Comparison of ENCODE assay signal across 24 cellular contexts in the genomic region with DNA sequence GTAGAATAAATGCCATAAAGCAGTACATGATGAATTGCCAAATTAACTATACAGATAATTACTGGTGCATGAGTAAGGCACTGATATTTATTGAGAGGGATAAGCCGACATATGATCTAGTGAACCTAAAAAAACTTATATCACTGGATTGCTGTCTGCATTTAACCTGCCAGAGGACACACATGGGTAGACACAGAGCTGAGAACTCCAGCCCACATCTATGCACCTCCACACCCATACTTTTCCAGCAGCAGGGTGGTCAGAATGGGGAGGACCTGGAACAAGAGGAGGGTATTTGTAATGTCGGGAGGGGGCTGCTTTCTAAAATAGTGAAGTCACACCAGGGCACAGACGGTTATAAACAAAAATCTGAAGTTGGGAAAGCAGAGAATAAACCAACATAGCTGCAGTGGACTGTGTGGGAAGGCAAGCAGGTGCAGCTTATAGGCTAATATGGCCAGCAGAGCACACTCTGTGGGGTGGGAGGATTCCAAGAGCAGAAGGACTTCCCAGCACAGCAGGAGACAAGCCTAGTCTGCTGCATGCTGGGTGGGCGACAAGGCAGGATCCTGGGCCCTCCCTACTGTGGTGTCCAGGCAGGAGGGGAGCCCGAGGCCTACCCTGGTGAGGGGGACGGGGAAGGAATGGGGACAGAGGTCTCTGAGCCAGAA. TPM values are rescaled to one million over a fixed set of nuclear protein-coding genes. Genes with fewer than 3 reads are reported as not detected.
A peak's percentile ranks its signal among the peaks of the same experiment; 100 is the strongest.
DNase-seq lines count a peak whose midpoint lies in the region; ATAC-seq and TF ChIP-seq lines count a peak whose summit lies in the region.
"Had no signal": no experiment of that assay in that cellular context is flagged by ENCODE, and none has a peak within 500 bp of the region (broad histone marks: within the 10 kb centered on the region; RNA-seq: fewer than 3 reads in every experiment).

No MANE protein-coding gene starts in this region.

- TF ChIP-seq CTCF in activated B cell treated with CpG ODN at 0.5 μM for 24 hours (IDR thresholded peaks at IDR 0.05), result no peak

- H3K27ac Mint-ChIP-seq in activated CD4-positive, alpha-beta T cell treated with anti-CD3 and anti-CD28 coated beads, Interleukin-2, amount 10 ng/mL, durations not matched to agents 24 days and 14 days, result peak overlapping the region; percentile 16
- peak overlapping the region; percentile 37 for H3K27ac Mint-ChIP-seq in activated B cell treated with CpG ODN at 0.5 μM for 24 hours
- H3K27ac Mint-ChIP-seq in stimulated activated memory B cell treated with anti-CD40 and anti-IgM and Interleukin-4, amounts not matched to agents 10 μg/mL and 1 μg/mL and 100 μg/mL, for 72 hours, result peak overlapping the region; percentile 28
- H3K27ac Mint-ChIP-seq: B cell had no signal

- no peak for ATAC-seq in activated B cell treated with CpG ODN at 0.5 μM for 24 hours (ENCODE audit: low read depth)
- no peak for ATAC-seq in stimulated activated memory B cell treated with anti-CD40 and anti-IgM and Interleukin-4, amounts not matched to agents 10 μg/mL and 1 μg/mL and 100 μg/mL, for 72 hours
- ATAC-seq in HG03196 (IDR thresholded peaks at IDR 0.05; ENCODE audit: unreplicated experiment), result no peak

- CTCF ChIA-PET in activated B cell treated with CpG ODN at 0.5 μM for 24 hours (lab: Charles Lee), result no interaction called here

- POLR2A ChIA-PET in activated B cell treated with CpG ODN at 0.5 μM for 24 hours (lab: Charles Lee), result no interaction called here

- no peaks in the 10 kb centered on the region for H3K9me3 Mint-ChIP-seq in activated CD4-positive, alpha-beta T cell treated with anti-CD3 and anti-CD28 coated beads, Interleukin-2, amount 10 ng/mL, durations not matched to agents 24 days and 14 days
- no peaks in the 10 kb centered on the region for H3K9me3 Mint-ChIP-seq in activated B cell treated with CpG ODN at 0.5 μM for 24 hours
- H3K9me3 Mint-ChIP-seq in stimulated activated memory B cell treated with anti-CD40 and anti-IgM and Interleukin-4, amounts not matched to agents 10 μg/mL and 1 μg/mL and 100 μg/mL, for 72 hours, result no peaks in the 10 kb centered on the region

- no peak overlapping the region for H3K4me3 Mint-ChIP-seq in activated CD4-positive, alpha-beta T cell treated with anti-CD3 and anti-CD28 coated beads, Interleukin-2, amount 10 ng/mL, durations not matched to agents 24 days and 14 days
- H3K4me3 Mint-ChIP-seq in activated B cell treated with CpG ODN at 0.5 μM for 24 hours, result no peak overlapping the region
- no peak overlapping the region for H3K4me3 Mint-ChIP-seq in stimulated activated memory B cell treated with anti-CD40 and anti-IgM and Interleukin-4, amounts not matched to agents 10 μg/mL and 1 μg/mL and 100 μg/mL, for 72 hours
- H3K4me3 Mint-ChIP-seq: B cell; CD4-positive, CD25-positive, alpha-beta regulatory T cell had no signal

- intact Hi-C loops in activated CD4-positive, alpha-beta T cell treated with anti-CD3 and anti-CD28 coated beads, Interleukin-2, amount 10 ng/mL, durations not matched to agents 24 days and 14 days (cut with micrococcal nuclease), result no loop called here
- intact Hi-C loops in activated B cell treated with CpG ODN at 0.5 μM for 24 hours (cut with micrococcal nuclease), result no loop called here

- H3K4me1 Mint-ChIP-seq in activated CD4-positive, alpha-beta T cell treated with anti-CD3 and anti-CD28 coated beads, Interleukin-2, amount 10 ng/mL, durations not matched to agents 24 days and 14 days, result peaks cover 29% of the 10 kb centered on the region
- H3K4me1 Mint-ChIP-seq in activated B cell treated with CpG ODN at 0.5 μM for 24 hours, result peaks cover 57% of the 10 kb centered on the region
- peaks cover 59% of the 10 kb centered on the region for H3K4me1 Mint-ChIP-seq in stimulated activated memory B cell treated with anti-CD40 and anti-IgM and Interleukin-4, amounts not matched to agents 10 μg/mL and 1 μg/mL and 100 μg/mL, for 72 hours

- DNase-seq in activated CD4-positive, alpha-beta T cell treated with anti-CD3 and anti-CD28 coated beads, Interleukin-2, amount 10 ng/mL, durations not matched to agents 24 days and 14 days, result no peak
- no peak for DNase-seq in activated CD4-positive, alpha-beta T cell treated with anti-CD3 and anti-CD28 coated beads for 1 hour
- DNase-seq in activated B cell treated with CpG ODN at 0.5 μM for 24 hours (no peak), islet precursor cell (peak; percentile 1), cortex of kidney (lab: John Stamatoyannopoulos, UW) (no peak), D341Med (ENCODE audit: low spot score) (no peak)
- DNase-seq: 8988T; Caco-2; CD4-positive, CD25-positive, alpha-beta regulatory T cell; DMS153; GDM1; HCEC 1CT; Kasumi-1; MG63; NCI-H1092; NCI-H146; NCI-H2081 treated with DMSO at 0.1 percent for 48 hours; NCI-H2227 treated with DMSO at 0.1 percent for 48 hours; NCI-H510A treated with DMSO at 0.1 percent for 48 hours; NCI-H774; SHP77 had no signal

- peaks cover 27% of the 10 kb centered on the region for H3K36me3 Mint-ChIP-seq in activated CD4-positive, alpha-beta T cell treated with anti-CD3 and anti-CD28 coated beads, Interleukin-2, amount 10 ng/mL, durations not matched to agents 24 days and 14 days (ENCODE audit: low read depth)
- peaks cover 49% of the 10 kb centered on the region for H3K36me3 Mint-ChIP-seq in activated B cell treated with CpG ODN at 0.5 μM for 24 hours (ENCODE audit: low read depth)
- H3K36me3 Mint-ChIP-seq in stimulated activated memory B cell treated with anti-CD40 and anti-IgM and Interleukin-4, amounts not matched to agents 10 μg/mL and 1 μg/mL and 100 μg/mL, for 72 hours, result peaks cover 51% of the 10 kb centered on the region

- no peaks in the 10 kb centered on the region for H3K27me3 Mint-ChIP-seq in activated CD4-positive, alpha-beta T cell treated with anti-CD3 and anti-CD28 coated beads, Interleukin-2, amount 10 ng/mL, durations not matched to agents 24 days and 14 days
- H3K27me3 Mint-ChIP-seq in activated B cell treated with CpG ODN at 0.5 μM for 24 hours, result no peaks in the 10 kb centered on the region
- H3K27me3 Mint-ChIP-seq in stimulated activated memory B cell treated with anti-CD40 and anti-IgM and Interleukin-4, amounts not matched to agents 10 μg/mL and 1 μg/mL and 100 μg/mL, for 72 hours, result no peaks in the 10 kb centered on the region
- H3K27me3 Mint-ChIP-seq: B cell; CD4-positive, CD25-positive, alpha-beta regulatory T cell had no signal

RNA-seq across cellular contexts. Expression of a gene that starts 17.2 kb away (rescaled TPM):
- 13.3 and 14.6 TPM in 2 replicates for total RNA-seq in activated CD4-positive, alpha-beta T cell treated with anti-CD3 and anti-CD28 coated beads, Interleukin-2, amount 10 ng/mL, durations not matched to agents 24 days and 14 days
- 56.4 and 70.7 TPM in 2 replicates for total RNA-seq in activated B cell treated with CpG ODN at 0.5 μM for 24 hours
